In genomic region chr19:294819-295686, GRCh38 we compare ENCODE assay signal across 9 cellular contexts. TPM values are rescaled to one million over a fixed set of nuclear protein-coding genes. Genes with fewer than 3 reads are reported as not detected.
DNase-seq lines count a peak whose midpoint lies in the region; ATAC-seq, FAIRE-seq and TF ChIP-seq lines count a peak whose summit lies in the region.
"Had no signal": no experiment of that assay in that cellular context is flagged by ENCODE, and none has a peak within 500 bp of the region (broad histone marks: within the 10 kb centered on the region; RNA-seq: fewer than 3 reads in every experiment).

No MANE protein-coding gene starts in this region.

- H3K27me3 ChIP-seq in transverse colon: peaks cover 47% of the 10 kb centered on the region

- peaks cover 5% of the 10 kb centered on the region for H3K4me1 Mint-ChIP-seq in activated CD4-positive, alpha-beta memory T cell treated with anti-CD3 and anti-CD28 coated beads, Interleukin-2, amount 10 ng/mL, durations not matched to agents 7 days and 5 days
- H3K4me1 Mint-ChIP-seq in naive thymus-derived CD8-positive, alpha-beta T cell: peaks cover 2 to 19% (median 18%) of the 10 kb centered on the region in 4 donors

- no peak overlapping the region for H3K4me3 ChIP-seq in epithelial cell of proximal tubule (ENCODE audit: low read depth, low read length)
- peak overlapping the region in 1 of 4 donors; percentile 15 for H3K4me3 ChIP-seq in transverse colon

- CTCF ChIA-PET in activated CD4-positive, alpha-beta memory T cell treated with anti-CD3 and anti-CD28 coated beads, Interleukin-2, amount 10 ng/mL, durations not matched to agents 7 days and 5 days (lab: Charles Lee): interaction anchor here (1.2 to 1.4 kb wide), 2 partner anchors 215 to 216 kb away, joined by 3 to 6 read pairs; no protein-coding TSS in a partner anchor

- DNase-seq in D721Med (ENCODE audit: insufficient read length, low spot score) (peak; percentile 84), LoVo (ENCODE audit: low spot score) (peak; percentile 39), epithelial cell of proximal tubule (ENCODE audit: low read depth) (no peak), transverse colon (peak; percentile 49)
- peak; percentile 39 for DNase-seq in activated CD4-positive, alpha-beta memory T cell treated with anti-CD3 and anti-CD28 coated beads, Interleukin-2, amount 10 ng/mL, durations not matched to agents 7 days and 5 days
- DNase-seq in naive thymus-derived CD8-positive, alpha-beta T cell: peak in 8 of 10 donors; percentile 23 to 46 (median 36)

- no peaks in the 10 kb centered on the region for H3K36me3 ChIP-seq in transverse colon

- in situ Hi-C loops in transverse colon (cut with MboI; ENCODE audit: low pct_ligation_motif_present in 1 of 4, low pct_unique_long_range_greater_than_20kb in 1 of 4, low sequenced_read_pairs in 3 of 4): no loop called here

- TF ChIP-seq CTCF in D721Med (IDR thresholded peaks at IDR 0.05; ENCODE audit: insufficient read depth, missing control alignments) (peak; percentile 66), epithelial cell of proximal tubule (conservative IDR thresholded peaks at IDR 0.05; ENCODE audit: low read depth, low read length) (peak; percentile 61), transverse colon (IDR thresholded peaks at IDR 0.05) (peak; percentile 58 to 81 (median 74))

- H3K4me1 ChIP-seq in transverse colon: peaks cover 8 to 37% (median 29%) of the 10 kb centered on the region in 4 donors

- TF ChIP-seq EP300 in transverse colon (IDR thresholded peaks at IDR 0.05; ENCODE audit: low read depth): no peak

- peak; percentile 72 to 82 for ATAC-seq in naive thymus-derived CD8-positive, alpha-beta T cell
- ATAC-seq in GM21786 (IDR thresholded peaks at IDR 0.05; ENCODE audit: unreplicated experiment): no peak
- ATAC-seq in GM18868 (IDR thresholded peaks at IDR 0.05; ENCODE audit: unreplicated experiment): no peak

- no peak overlapping the region for H3K4me3 Mint-ChIP-seq in activated CD4-positive, alpha-beta memory T cell treated with anti-CD3 and anti-CD28 coated beads, Interleukin-2, amount 10 ng/mL, durations not matched to agents 7 days and 5 days
- H3K4me3 Mint-ChIP-seq in naive thymus-derived CD8-positive, alpha-beta T cell: peak overlapping the region in 6 of 10 donors; percentile 51 to 63 (median 58)

- 11% methylated on average over 40 of the region's 43 CpGs; no CpG with 5 or more reads in 1 of the 2 donors for WGBS in transverse colon (ENCODE audit: low coverage in 1 of 2), 2 donors

- POLR2A ChIA-PET in activated CD4-positive, alpha-beta memory T cell treated with anti-CD3 and anti-CD28 coated beads, Interleukin-2, amount 10 ng/mL, durations not matched to agents 7 days and 5 days (lab: Charles Lee): no interaction called here
- POLR2A ChIA-PET in naive thymus-derived CD8-positive, alpha-beta T cell (lab: Charles Lee): no interaction called here

- no peaks in the 10 kb centered on the region for H3K9me3 ChIP-seq in transverse colon

- intact Hi-C loops in transverse colon (cut with DNase I; ENCODE audit: low total_unique reads): no loop called here

- no peak overlapping the region for H3K27ac Mint-ChIP-seq in activated CD4-positive, alpha-beta memory T cell treated with anti-CD3 and anti-CD28 coated beads, Interleukin-2, amount 10 ng/mL, durations not matched to agents 7 days and 5 days
- no peak overlapping the region for H3K27ac Mint-ChIP-seq in naive thymus-derived CD8-positive, alpha-beta T cell

- no peaks in the 10 kb centered on the region for H3K36me3 Mint-ChIP-seq in activated CD4-positive, alpha-beta memory T cell treated with anti-CD3 and anti-CD28 coated beads, Interleukin-2, amount 10 ng/mL, durations not matched to agents 7 days and 5 days (ENCODE audit: low read depth)
- H3K36me3 Mint-ChIP-seq in naive thymus-derived CD8-positive, alpha-beta T cell: peaks cover 0 to 2% (median 0%) of the 10 kb centered on the region in 3 donors

- no peak for FAIRE-seq in D721Med (lab: Jason Lieb, UNC)

- no peaks in the 10 kb centered on the region for H3K9me3 Mint-ChIP-seq in activated CD4-positive, alpha-beta memory T cell treated with anti-CD3 and anti-CD28 coated beads, Interleukin-2, amount 10 ng/mL, durations not matched to agents 7 days and 5 days
- H3K9me3 Mint-ChIP-seq in naive thymus-derived CD8-positive, alpha-beta T cell: no peaks in the 10 kb centered on the region

- TF ChIP-seq POLR2A in transverse colon (IDR thresholded peaks at IDR 0.05): no peak

- H3K27ac ChIP-seq in transverse colon: peak overlapping the region in 1 of 4 donors; percentile 15

- peaks cover 28% of the 10 kb centered on the region for H3K27me3 Mint-ChIP-seq in activated CD4-positive, alpha-beta memory T cell treated with anti-CD3 and anti-CD28 coated beads, Interleukin-2, amount 10 ng/mL, durations not matched to agents 7 days and 5 days
- peaks cover 11 to 50% (median 29%) of the 10 kb centered on the region in 5 donors for H3K27me3 Mint-ChIP-seq in naive thymus-derived CD8-positive, alpha-beta T cell

RNA-seq across cellular contexts. Expression of gene PLPP2, which starts 3.9 kb away (rescaled TPM):
- total RNA-seq in activated CD4-positive, alpha-beta memory T cell treated with anti-CD3 and anti-CD28 coated beads, Interleukin-2, amount 10 ng/mL, durations not matched to agents 7 days and 5 days: under 1 TPM; 0.60 to 0.78 TPM
- total RNA-seq in epithelial cell of proximal tubule (45.2 and 51.7 TPM in 2 replicates), transverse colon (100 to 1,000 TPM; 130 to 190 (median 159) TPM)
- total RNA-seq in naive thymus-derived CD8-positive, alpha-beta T cell: not detected
- under 1 TPM in 1 of 3 donors, not detected in 2; 0.69 TPM for polyA plus RNA-seq in naive thymus-derived CD8-positive, alpha-beta T cell
- total RNA-seq: LHCN-M2 had no signal

RNA-seq across cellular contexts. Expression of gene MIER2, which starts 49.5 kb away (rescaled TPM):
- 10 to 100 TPM; 17.2 to 20.8 TPM for total RNA-seq in activated CD4-positive, alpha-beta memory T cell treated with anti-CD3 and anti-CD28 coated beads, Interleukin-2, amount 10 ng/mL, durations not matched to agents 7 days and 5 days
- total RNA-seq in epithelial cell of proximal tubule: 12.0 and 21.3 TPM in 2 replicates
- 10 to 100 TPM; 16.8 to 20.3 TPM for total RNA-seq in naive thymus-derived CD8-positive, alpha-beta T cell
- 1 to 10 TPM; 2.1 to 3.1 (median 2.4) TPM for polyA plus RNA-seq in naive thymus-derived CD8-positive, alpha-beta T cell
- total RNA-seq in transverse colon: 10 to 100 TPM in 3 of 4 donors, 1 to 10 TPM in 1; 8.2 to 41.1 (median 16.7) TPM

Comparison
In these comparisons a context has a peak if more than half of its experiments do, and no peak if none do; other contexts are left out.
1. ATAC-seq: peak in naive thymus-derived CD8-positive, alpha-beta T cell (2 of 2); none in GM21786 (single experiment) and GM18868 (single experiment).
2. RNA of gene PLPP2, which starts 3.9 kb away (total RNA-seq): 130 to 190 TPM in transverse colon and 45.2 to 51.7 TPM in epithelial cell of proximal tubule; 0.60 to 0.78 TPM in activated CD4-positive, alpha-beta memory T cell treated with anti-CD3 and anti-CD28 coated beads, Interleukin-2, amount 10 ng/mL, durations not matched to agents 7 days and 5 days and not detected in naive thymus-derived CD8-positive, alpha-beta T cell; every median in the first group is over 10 times any median in the second.
3. Peak in every context shown above with its lines, with median percentiles within 50 percentile points of each other: CTCF ChIP-seq.